In genomic region chr3:13587442-13587841, GRCh38 we compare ENCODE assay signal across 23 cellular contexts. TPM values are rescaled to one million over a fixed set of nuclear protein-coding genes. Genes with fewer than 3 reads are reported as not detected.
DNase-seq lines count a peak whose midpoint lies in the region; ATAC-seq, FAIRE-seq and TF ChIP-seq lines count a peak whose summit lies in the region.
"Had no signal": no experiment of that assay in that cellular context is flagged by ENCODE, and none has a peak within 500 bp of the region (broad histone marks: within the 10 kb centered on the region; RNA-seq: fewer than 3 reads in every experiment).

No MANE protein-coding gene starts in this region.

- H3K9ac ChIP-seq in K562 (ENCODE audit: insufficient read depth in 1 of 2, low read depth in 2 of 2, low read length in 2 of 2) (no peak overlapping the region), mesendoderm (ENCODE audit: low read length) (no peak overlapping the region)

- H3K79me2 ChIP-seq in K562 (ENCODE audit: control insufficient read depth, insufficient read depth, low read length) (no peaks in the 10 kb centered on the region), mesendoderm (ENCODE audit: control insufficient read depth, insufficient read depth, low read length) (no peaks in the 10 kb centered on the region)

- no peaks in the 10 kb centered on the region for H3K79me1 ChIP-seq in mesendoderm (ENCODE audit: low read length)

- peaks cover 4% of the 10 kb centered on the region; the same call in 1 of the 2 replicates for H4K20me1 ChIP-seq in K562 (replicated peaks; ENCODE audit: control insufficient read depth, insufficient read depth, low read length)

- H3K56ac ChIP-seq in mesendoderm (ENCODE audit: low read length), result peak overlapping the region; percentile 34

- no peaks in the 10 kb centered on the region for H3K27me3 ChIP-seq in CD8-positive, alpha-beta T cell (ENCODE audit: insufficient read depth, low read length)
- H3K27me3 ChIP-seq in K562 (ENCODE audit: control insufficient read depth in 2 of 2, insufficient read depth in 2 of 2, low read length in 2 of 2), result peaks cover 0 to 24% of the 10 kb centered on the region in 2 experiments; a peak in 2 of 5 replicates
- no peaks in the 10 kb centered on the region for H3K27me3 ChIP-seq in mesendoderm (ENCODE audit: insufficient read depth, low read length, poor library complexity)
- H3K27me3 ChIP-seq: MG63 had no signal

- H3K4me3 ChIP-seq in CD8-positive, alpha-beta T cell (ENCODE audit: low read depth, low read length), result no peak overlapping the region
- no peak overlapping the region for H3K4me3 ChIP-seq in K562
- no peak overlapping the region for H3K4me3 ChIP-seq in mesendoderm (ENCODE audit: low read length)
- H3K4me3 ChIP-seq: MG63, SK-N-MC had no signal

- H3K36me3 Mint-ChIP-seq in CD8-positive, alpha-beta T cell, result no peaks in the 10 kb centered on the region
- no peaks in the 10 kb centered on the region for H3K36me3 Mint-ChIP-seq in stimulated activated effector memory CD8-positive, alpha-beta T cell treated with anti-CD3 and anti-CD28 coated beads, Interleukin-12 subunit alpha, Interleukin-12 subunit beta, amount 100 ng/mL, for 72 hours

- peak overlapping the region; percentile 55 for H3K18ac ChIP-seq in mesendoderm (ENCODE audit: low read length)

- WGBS in K562 (ENCODE audit: insufficient coverage, low coverage, missing lambda C conversion rate), result 17% methylated on average over 3 of the region's 3 CpGs
- WGBS in mesendoderm (ENCODE audit: extremely low coverage, insufficient coverage, low lambda C conversion rate), result no CpG with 5 or more reads among the region's 3 CpGs

- H4K5ac ChIP-seq in mesendoderm (ENCODE audit: low read length), result no peak overlapping the region

- no peaks in the 10 kb centered on the region for H3K9me3 Mint-ChIP-seq in CD8-positive, alpha-beta T cell
- H3K9me3 Mint-ChIP-seq in stimulated activated effector memory CD8-positive, alpha-beta T cell treated with anti-CD3 and anti-CD28 coated beads, Interleukin-12 subunit alpha, Interleukin-12 subunit beta, amount 100 ng/mL, for 72 hours, result no peaks in the 10 kb centered on the region
- H3K9me3 Mint-ChIP-seq: HFFc6 had no signal

- no peak for TF ChIP-seq RAD21 in K562 (CRISPR knock-in tag; conservative IDR thresholded peaks at IDR 0.05 in 1 of 2, IDR thresholded peaks at IDR 0.05 in 1 of 2)

- POLR2A ChIA-PET in CD8-positive, alpha-beta T cell (lab: Charles Lee), result no interaction called here
- POLR2A ChIA-PET in K562 (lab: Yijun Ruan, JAX), result interaction anchor here (0.7 to 1.3 kb wide), 2 partner anchors 19 to 40 kb away, joined by 3 read pairs; no protein-coding TSS in a partner anchor

- no peak for FAIRE-seq in K562 (lab: Jason Lieb, UNC)
- FAIRE-seq: GM12891, GM19239 had no signal

- H3K4me2 ChIP-seq in K562 (ENCODE audit: insufficient read depth, low read length) (no peak overlapping the region), mesendoderm (ENCODE audit: low read length) (no peak overlapping the region)

- peaks cover 3% of the 10 kb centered on the region for H3K4me1 Mint-ChIP-seq in CD8-positive, alpha-beta T cell (ENCODE audit: low read depth)
- H3K4me1 Mint-ChIP-seq in stimulated activated effector memory CD8-positive, alpha-beta T cell treated with anti-CD3 and anti-CD28 coated beads, Interleukin-12 subunit alpha, Interleukin-12 subunit beta, amount 100 ng/mL, for 72 hours, result no peaks in the 10 kb centered on the region

- peak overlapping the region; percentile 33 for H3K27ac Mint-ChIP-seq in CD8-positive, alpha-beta T cell
- H3K27ac Mint-ChIP-seq in stimulated activated effector memory CD8-positive, alpha-beta T cell treated with anti-CD3 and anti-CD28 coated beads, Interleukin-12 subunit alpha, Interleukin-12 subunit beta, amount 100 ng/mL, for 72 hours, result no peak overlapping the region
- H3K27ac Mint-ChIP-seq: HFFc6 had no signal

- BruUV-seq in K562 (replicated peaks; lab: Mats Ljungman, UMichigan), result no TSS peak

- H2BK120ac ChIP-seq in mesendoderm (ENCODE audit: low read depth, low read length), result no peak overlapping the region

- no peak for DNase-seq in CD8-positive, alpha-beta T cell
- DNase-seq in KBM-7 (peak; percentile 12), K562 (ENCODE audit: extremely low read depth in 1 of 4, low spot score in 3 of 4) (peak in 1 of 4 experiments; percentile 23), mesendoderm (peak; percentile 48), NCI-H2227 treated with DMSO at 0.1 percent for 48 hours (lab: John Stamatoyannopoulos, UW) (no peak), superior temporal gyrus (ENCODE audit: extremely low spot score) (no peak)
- DNase-seq in stimulated activated effector memory CD8-positive, alpha-beta T cell treated with anti-CD3 and anti-CD28 coated beads, Interleukin-12 subunit alpha, Interleukin-12 subunit beta, amount 100 ng/mL, for 72 hours (ENCODE audit: low spot score in 2 of 2), result no peak
- DNase-seq: GOT3; HFFc6; Karpas-422; MG63; NCI-H1048; NCI-H2081 treated with DMSO at 0.1 percent for 48 hours; NCI-H510A; NCI-H748 treated with DMSO at 0.1 percent for 48 hours; NK-92 treated with Interleukin-12 subunit alpha and Interleukin-12 subunit beta, amount 100 ng/mL, for 24 hours; OCI-M1; SHP77 had no signal

- no peaks in the 10 kb centered on the region for H3K27me3 Mint-ChIP-seq in CD8-positive, alpha-beta T cell (ENCODE audit: low read depth)

- ATAC-seq in CD8-positive, alpha-beta T cell, result no peak
- ATAC-seq in K562 (peak; percentile 33; the same call in 2 of the 3 replicates), HG03521 (IDR thresholded peaks at IDR 0.05; ENCODE audit: unreplicated experiment) (no peak)
- no peak for ATAC-seq in stimulated activated effector memory CD8-positive, alpha-beta T cell treated with anti-CD3 and anti-CD28 coated beads, Interleukin-12 subunit alpha, Interleukin-12 subunit beta, amount 100 ng/mL, for 72 hours

- no peak overlapping the region for H3K4me3 Mint-ChIP-seq in CD8-positive, alpha-beta T cell
- no peak overlapping the region for H3K4me3 Mint-ChIP-seq in stimulated activated effector memory CD8-positive, alpha-beta T cell treated with anti-CD3 and anti-CD28 coated beads, Interleukin-12 subunit alpha, Interleukin-12 subunit beta, amount 100 ng/mL, for 72 hours
- H3K4me3 Mint-ChIP-seq: HFFc6 had no signal

- H4K8ac ChIP-seq in mesendoderm (ENCODE audit: low read depth, low read length), result no peak overlapping the region

- no peak for TF ChIP-seq POLR2A in K562 (conservative IDR thresholded peaks at IDR 0.05)

- H3K9me3 ChIP-seq in CD8-positive, alpha-beta T cell (ENCODE audit: low read length), result no peaks in the 10 kb centered on the region
- no peaks in the 10 kb centered on the region for H3K9me3 ChIP-seq in K562 (replicated peaks; ENCODE audit: control insufficient read depth, insufficient read depth, low read depth, low read length)
- H3K9me3 ChIP-seq: MG63 had no signal

- no peak overlapping the region for H3K27ac ChIP-seq in CD8-positive, alpha-beta T cell (ENCODE audit: low read depth, low read length)
- H3K27ac ChIP-seq in K562 (ENCODE audit: extremely low read depth, low read depth, low read length) (no peak overlapping the region), mesendoderm (ENCODE audit: low read depth, low read length) (peak overlapping the region; percentile 7)
- H3K27ac ChIP-seq: 22Rv1, SK-N-MC had no signal

- no peak overlapping the region for H2BK5ac ChIP-seq in mesendoderm (ENCODE audit: low read length)

- TF ChIP-seq EP300 in K562 (IDR thresholded peaks at IDR 0.05; ENCODE audit: low read length), result no peak

- peak overlapping the region; percentile 24 for H3K23ac ChIP-seq in mesendoderm (ENCODE audit: low read length)

- CTCF ChIA-PET in CD8-positive, alpha-beta T cell (lab: Charles Lee), result interaction anchor here (1.2 kb wide), 1 partner anchor 91 kb away, joined by 3 read pairs; no protein-coding TSS in a partner anchor
- CTCF ChIA-PET in K562 (lab: Yijun Ruan, JAX; ENCODE audit: low intra/inter-chr PET ratio), result no interaction called here

- H3K36me3 ChIP-seq in CD8-positive, alpha-beta T cell (ENCODE audit: insufficient read depth, low read length), result no peaks in the 10 kb centered on the region
- H3K36me3 ChIP-seq in K562 (ENCODE audit: control insufficient read depth, insufficient read depth, low read length) (no peaks in the 10 kb centered on the region), mesendoderm (ENCODE audit: control insufficient read depth, insufficient read depth, low read length) (no peaks in the 10 kb centered on the region)
- H3K36me3 ChIP-seq: MG63 had no signal

- H3K4ac ChIP-seq in mesendoderm (ENCODE audit: low read depth, low read length), result no peak overlapping the region

- H2AFZ ChIP-seq in K562 (ENCODE audit: low read depth, low read length), result no peak overlapping the region

- no peak overlapping the region for H2BK15ac ChIP-seq in mesendoderm (replicated peaks; ENCODE audit: low read depth)

- no peak for TF ChIP-seq CTCF in CD8-positive, alpha-beta T cell (IDR thresholded peaks at IDR 0.05)
- no peak for TF ChIP-seq CTCF in K562 (IDR thresholded peaks at IDR 0.05 in 2 of 3, conservative IDR thresholded peaks at IDR 0.05 in 1 of 3; ENCODE audit: insufficient read depth in 2 of 3, low read depth in 1 of 3, low read length in 3 of 3)

- H3K9me1 ChIP-seq in K562 (ENCODE audit: control insufficient read depth, insufficient read depth, low read length), result no peaks in the 10 kb centered on the region

- intact Hi-C loops in CD8-positive, alpha-beta T cell (cut with DNase I, micrococcal nuclease), result no loop called here
- intact Hi-C loops in K562 (cut with micrococcal nuclease), result no loop called here

- in situ Hi-C loops in KBM-7 (cut with MboI; ENCODE audit: low pct_unique_long_range_greater_than_20kb, low sequenced_read_pairs), result no loop called here
- in situ Hi-C loops in K562 (cut with MboI), result no loop called here

- H3K4me1 ChIP-seq in CD8-positive, alpha-beta T cell (ENCODE audit: insufficient read depth, low read length), result no peaks in the 10 kb centered on the region
- H3K4me1 ChIP-seq in K562 (replicated peaks in 1 of 2; ENCODE audit: control insufficient read depth in 2 of 2, insufficient read depth in 2 of 2, low read length in 2 of 2) (peaks cover 2 to 13% of the 10 kb centered on the region in 2 experiments; a peak in 3 of 5 replicates), mesendoderm (ENCODE audit: control insufficient read depth, low read depth, low read length) (peaks cover 6% of the 10 kb centered on the region)

- H2AK5ac ChIP-seq in mesendoderm (ENCODE audit: low read length), result no peak overlapping the region

RNA-seq across cellular contexts. Expression of gene FBLN2, which starts 38.5 kb away (rescaled TPM):
- total RNA-seq in CD8-positive, alpha-beta T cell, result 10 to 100 TPM; 11.6 to 13.7 TPM
- total RNA-seq in K562 (2011; cell fraction: chromatin; rRNA removed; ENCODE audit: low replicate concordance), result 0.32 and 0.72 TPM in 2 replicates
- total RNA-seq in K562 (2011; cell fraction: nucleolus; rRNA removed), result 0.53 and 1.5 TPM in 2 replicates
- total RNA-seq in K562 (2011; cell fraction: nucleoplasm; rRNA removed), result 0.15 and 0.23 TPM in 2 replicates
- total RNA-seq in K562 (2014; rRNA removed) (not detected in 2 replicates), K562 (2014; rRNA removed; fragmentation: Illumina TruSeq; extraction: Trizol) (not detected in 2 replicates), K562 (2015; rRNA removed; fragmentation: Illumina TruSeq; extraction: Trizol) (not detected in 2 replicates), K562 (2021) (0.04 and 0.13 TPM in 2 replicates)
- polyA plus RNA-seq in K562 (2011; rRNA removed) (0.10 and 0.14 TPM in 2 replicates), K562 (2014; fragmentation: Illumina TruSeq; extraction: Trizol) (not detected in 2 replicates), K562 (2014; fragmentation: Nextera tagmentation; extraction: Ambion mirVana) (not detected), K562 (2014; rRNA removed) (0.03 TPM in 1 of 2 replicates, not detected in the other)
- polyA plus RNA-seq in K562 (2011; cell fraction: cytosol; rRNA removed), result 0.18 and 0.64 TPM in 2 replicates
- 0.11 and 0.82 TPM in 2 replicates for polyA plus RNA-seq in K562 (2011; cell fraction: nucleus; rRNA removed)
- 0.04 and 0.08 TPM in 2 replicates for polyA plus RNA-seq in K562 (2012)
- polyA minus RNA-seq in K562 (2011; rRNA and poly(A)+ RNA removed), result 0.21 TPM in 1 of 2 replicates, not detected in the other
- polyA minus RNA-seq in K562 (2011; cell fraction: cytosol; rRNA and poly(A)+ RNA removed), result 0.19 TPM in 1 of 2 replicates, not detected in the other
- polyA minus RNA-seq in K562 (2011; cell fraction: nucleus; rRNA and poly(A)+ RNA removed), result 0.11 and 0.13 TPM in 2 replicates
- polyA plus RNA-seq in mesendoderm (2013, experiment 1 of 2), result 5.7 TPM
- 5.4 TPM for polyA plus RNA-seq in mesendoderm (2013, experiment 2 of 2)

Comparison
In these comparisons a context has a peak if more than half of its experiments do, and no peak if none do; other contexts are left out.
1. DNase-seq: peak in KBM-7 (single experiment) and mesendoderm (single experiment); none in CD8-positive, alpha-beta T cell (0 of 7), NCI-H2227 treated with DMSO at 0.1 percent for 48 hours (single experiment), superior temporal gyrus (single experiment) and stimulated activated effector memory CD8-positive, alpha-beta T cell treated with anti-CD3 and anti-CD28 coated beads, Interleukin-12 subunit alpha, Interleukin-12 subunit beta, amount 100 ng/mL, for 72 hours (0 of 2).
2. RNA of gene FBLN2, which starts 38.5 kb away (total RNA-seq): 11.6 to 13.7 TPM in CD8-positive, alpha-beta T cell; 0.04 to 1.5 TPM in K562; every median in the first group is over 4 times any median in the second.